ENCODE assay signal across 14 cellular contexts in genomic region chr9:100492952-100493351, GRCh38. TPM values are rescaled to one million over a fixed set of nuclear protein-coding genes. Genes with fewer than 3 reads are reported as not detected.
DNase-seq lines count a peak whose midpoint lies in the region; ATAC-seq and TF ChIP-seq lines count a peak whose summit lies in the region.
"Had no signal": no experiment of that assay in that cellular context is flagged by ENCODE, and none has a peak within 500 bp of the region (broad histone marks: within the 10 kb centered on the region; RNA-seq: fewer than 3 reads in every experiment).

No MANE protein-coding gene starts in this region.

- H3K9me3 Mint-ChIP-seq in HFFc6 (no peaks in the 10 kb centered on the region), nephron progenitor cell (no peaks in the 10 kb centered on the region)

- H3K4me1 Mint-ChIP-seq in HFFc6 (ENCODE audit: low read depth) = peaks cover 28% of the 10 kb centered on the region
- peaks cover 34% of the 10 kb centered on the region for H3K4me1 Mint-ChIP-seq in nephron progenitor cell

- no peak for ATAC-seq in GM21529 (IDR thresholded peaks at IDR 0.05; ENCODE audit: unreplicated experiment)

- DNase-seq in AG04449 (ENCODE audit: low read depth, low spot score) = no peak
- peak; percentile 45 for DNase-seq in HFFc6
- peak; percentile 52 for DNase-seq in glomerular visceral epithelial cell (ENCODE audit: extremely low spot score)
- no peak for DNase-seq in NCI-H345 (lab: John Stamatoyannopoulos, UW)
- DNase-seq in NCI-H187 (lab: John Stamatoyannopoulos, UW) = no peak
- DNase-seq in nephron progenitor cell = no peak
- DNase-seq: activated T-cell treated with anti-CD3 and anti-CD28 coated beads, Interleukin-2, amount 50 U/mL, for 1 hour; effector memory CD4-positive, alpha-beta T cell; NCI-H2029; T-helper 2 cell had no signal

- no peaks in the 10 kb centered on the region for H3K27me3 Mint-ChIP-seq in HFFc6 (ENCODE audit: insufficient read depth)
- no peaks in the 10 kb centered on the region for H3K27me3 Mint-ChIP-seq in nephron progenitor cell (ENCODE audit: low read depth, poor library complexity)

- no peak overlapping the region for H3K27ac ChIP-seq in VCaP
- H3K27ac ChIP-seq: BLaER1 treated with 17β-estradiol and CSF1 and Interleukin-3, amounts not matched to agents 10 nM and 100 nM; prostate gland had no signal

- TF ChIP-seq CTCF in AG04449 (IDR thresholded peaks at IDR 0.05; ENCODE audit: insufficient read depth, low read length, missing control alignments) (peak; percentile 11), HFFc6 (IDR thresholded peaks at IDR 0.05) (peak; percentile 34; the same call in 1 of the 2 replicates), VCaP (conservative IDR thresholded peaks at IDR 0.05) (peak; percentile 45), nephron progenitor cell (IDR thresholded peaks at IDR 0.05) (no peak)

- H3K4me3 Mint-ChIP-seq in HFFc6 (no peak overlapping the region), nephron progenitor cell (no peak overlapping the region)

- CTCF ChIA-PET in AG04449 (lab: Yijun Ruan, JAX) = interaction anchor here (1.0 to 3.5 kb wide), 4 partner anchors 11 to 55 kb away, joined by 3 to 12 read pairs (median 4); no protein-coding TSS in a partner anchor

- H3K36me3 Mint-ChIP-seq in HFFc6 (ENCODE audit: low read depth) = no peaks in the 10 kb centered on the region
- H3K36me3 Mint-ChIP-seq in nephron progenitor cell (ENCODE audit: low read depth) = peaks cover 14% of the 10 kb centered on the region

- H3K4me3 ChIP-seq in AG04449 (ENCODE audit: low read depth, low read length) = no peak overlapping the region
- H3K4me3 ChIP-seq: BLaER1 treated with 17β-estradiol and CSF1 and Interleukin-3, amounts not matched to agents 10 nM and 100 nM; prostate gland had no signal

- POLR2A ChIA-PET in AG04449 (lab: Yijun Ruan, JAX) = no interaction called here

- H3K27ac Mint-ChIP-seq in HFFc6 (no peak overlapping the region; the same call in 1 of the 2 replicates), nephron progenitor cell (no peak overlapping the region)

RNA-seq across cellular contexts. Expression of gene TMEFF1, which starts 20.0 kb away (rescaled TPM):
- total RNA-seq in HFFc6 (2021; fragmentation: NEBNext Ultra II Directional; extraction: Animal tissue kit (Norgen Biotek cat#: 25700)) = 1 to 10 TPM; 1.3 to 2.4 (median 1.6) TPM

Comparison
In these comparisons a context has a peak if more than half of its experiments do, and no peak if none do; other contexts are left out.
1. DNase-seq: peak in HFFc6 (single experiment) and glomerular visceral epithelial cell (single experiment); none in AG04449 (single experiment), NCI-H345 (single experiment), NCI-H187 (0 of 2) and nephron progenitor cell (single experiment).